ENCODE assay signal across 8 cellular contexts in the genomic region with DNA sequence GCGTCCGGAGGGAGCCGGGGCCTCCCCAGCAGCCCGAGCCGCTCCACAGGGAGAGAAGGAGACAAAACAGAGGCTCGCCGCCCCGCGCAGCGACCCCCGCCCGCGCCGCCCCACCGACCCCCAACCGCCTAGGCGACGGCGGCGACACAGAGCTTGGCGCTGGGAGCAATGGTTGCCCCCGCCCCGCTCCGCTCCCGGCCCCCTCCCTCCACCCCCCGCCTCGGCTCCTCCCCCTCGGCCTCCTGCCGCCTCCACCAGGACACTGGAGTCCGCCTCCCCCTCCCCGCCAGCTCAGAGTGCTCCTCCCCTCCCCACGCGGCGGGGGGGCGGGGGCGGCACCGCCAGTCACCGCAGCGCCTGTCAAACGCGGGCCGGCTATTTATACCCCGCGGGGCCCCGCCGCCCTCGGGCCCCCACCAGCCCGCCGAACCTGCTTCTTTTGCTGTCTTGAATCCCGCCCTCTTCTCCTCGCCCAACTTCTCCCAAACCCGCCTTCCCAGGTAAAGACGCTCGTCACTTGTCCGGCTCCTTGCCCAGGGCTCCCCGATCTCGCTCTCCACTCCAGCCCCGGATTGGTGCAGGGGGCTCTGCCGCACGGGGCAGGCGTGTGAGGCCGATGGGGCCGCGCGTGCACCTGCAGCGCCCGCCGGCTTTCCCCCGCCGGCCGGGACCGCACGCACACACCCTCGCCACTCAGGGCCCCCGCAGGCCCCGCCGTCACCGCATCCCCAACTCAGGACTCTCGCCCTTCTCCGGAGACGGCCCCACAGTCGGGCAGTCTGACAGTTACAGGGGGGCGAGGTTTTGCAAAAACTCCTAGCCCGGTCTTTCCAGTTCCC. TPM values are rescaled to one million over a fixed set of nuclear protein-coding genes. Genes with fewer than 3 reads are reported as not detected.
DNase-seq lines count a peak whose midpoint lies in the region; ATAC-seq and TF ChIP-seq lines count a peak whose summit lies in the region.

Gene ELF2, minus strand, starts transcription at position 170 of the 839 bp plus-strand sequence. CDS start 39,517 bp downstream, outside the sequence.

- no peaks in the 10 kb centered on the region for H4K20me1 ChIP-seq in PC-9 (ENCODE audit: insufficient read depth)

- DNase-seq in DMS114 treated with DMSO at 0.1 percent for 48 hours (lab: John Stamatoyannopoulos, UW; ENCODE audit: unreplicated experiment): peak; percentile 68
- DNase-seq in Jurkat, Clone E6-1 (ENCODE audit: low read depth, low spot score): peak; percentile 72
- DNase-seq in PC-9: peak; percentile 70 to 93
- peak; percentile 85 for DNase-seq in activated T-cell treated with anti-CD3 and anti-CD28 coated beads, Interleukin-2, amount 50 U/mL, for 4 hours
- DNase-seq in stimulated activated CD8-positive, alpha-beta memory T cell treated with anti-CD3 and anti-CD28 coated beads, Interleukin-7, amount 100 ng/mL, for 1 hour (ENCODE audit: low read depth in 2 of 2): peak; percentile 58

- peak within 1 kb of the TSS; percentile 73 for H3K4me3 ChIP-seq in Jurkat, Clone E6-1 (ENCODE audit: low read length)
- H3K4me3 ChIP-seq in PC-9: peak within 1 kb of the TSS; percentile 83
- H3K4me3 ChIP-seq in esophagus (ENCODE audit: low read depth in 1 of 2, low read length in 2 of 2): peak within 1 kb of the TSS; percentile 90 to 92
- peak within 1 kb of the TSS; percentile 88 to 98 for H3K4me3 ChIP-seq in muscle layer of colon (ENCODE audit: low read depth in 1 of 2, low read length in 2 of 2)

- peak within 1 kb of the TSS; percentile 98 for H3K9ac ChIP-seq in muscle layer of colon (ENCODE audit: low read length)

- H3K4me1 Mint-ChIP-seq in activated T-cell treated with anti-CD3 and anti-CD28 coated beads, Interleukin-2, amount 50 U/mL, for 4 hours (ENCODE audit: low read depth): peaks cover 24% of the 10 kb centered on the region

- ATAC-seq in GM21717 (IDR thresholded peaks at IDR 0.05; ENCODE audit: unreplicated experiment): peak; percentile 39
- peak; percentile 54 to 56 for ATAC-seq in activated T-cell treated with anti-CD3 and anti-CD28 coated beads, Interleukin-2, amount 50 U/mL, for 4 hours

- no TSS peak for BruUV-seq in PC-9 (replicated peaks; lab: Mats Ljungman, UMichigan)

- H3K79me2 ChIP-seq in PC-9 (ENCODE audit: low read depth): peaks cover 11% of the 10 kb centered on the region

- WGBS in esophagus, 2 donors: 1% methylated on average over 43 to 82 of the region's 84 CpGs

- H3K27me3 ChIP-seq in PC-9 (ENCODE audit: insufficient read depth, low read depth) (no peaks in the 10 kb centered on the region), esophagus (ENCODE audit: control insufficient read depth in 1 of 2, insufficient read depth in 2 of 2, low read length in 2 of 2) (no peaks in the 10 kb centered on the region), muscle layer of colon (ENCODE audit: control insufficient read depth in 1 of 2, insufficient read depth in 2 of 2, low read length in 2 of 2) (no peaks in the 10 kb centered on the region)

- H3K9me3 ChIP-seq in PC-9 (ENCODE audit: insufficient read depth, low read depth): no peaks in the 10 kb centered on the region
- no peaks in the 10 kb centered on the region for H3K9me3 ChIP-seq in esophagus (ENCODE audit: control insufficient read depth in 2 of 2, insufficient read depth in 1 of 2, low read depth in 1 of 2, low read length in 1 of 2)
- H3K9me3 ChIP-seq in muscle layer of colon (ENCODE audit: low read length): no peaks in the 10 kb centered on the region

- POLR2A ChIA-PET in PC-9 (lab: Charles Lee; ENCODE audit: unreplicated experiment): interaction anchor here (0.6 to 1.1 kb wide), 8 partner anchors 9 to 935 kb away, joined by 3 to 9 read pairs (median 4); partner anchors contain the start of genes NAA15 and SLC7A11

- no peaks in the 10 kb centered on the region for H3K36me3 Mint-ChIP-seq in activated T-cell treated with anti-CD3 and anti-CD28 coated beads, Interleukin-2, amount 50 U/mL, for 4 hours (ENCODE audit: insufficient read depth)

- peaks cover 14% of the 10 kb centered on the region; the same call in 1 of the 2 replicates for H3F3A ChIP-seq in PC-9 (ENCODE audit: insufficient read depth, low read depth)

- peak within 1 kb of the TSS; percentile 99 for H3K4me2 ChIP-seq in PC-9

- H2AFZ ChIP-seq in PC-9: peak within 1 kb of the TSS; percentile 94

- peak within 1 kb of the TSS; percentile 26 for H3K27ac ChIP-seq in PC-9
- H3K27ac ChIP-seq in esophagus (ENCODE audit: low read depth in 2 of 2, low read length in 1 of 2): peak within 1 kb of the TSS; percentile 99 to 100
- H3K27ac ChIP-seq in muscle layer of colon (ENCODE audit: low read depth, low read length): peak within 1 kb of the TSS; percentile 100

- CTCF ChIA-PET in PC-9 (lab: Charles Lee): interaction anchor here (0.9 to 1.5 kb wide), 2 partner anchors 118 to 147 kb away, joined by 6 to 7 read pairs; no protein-coding TSS in a partner anchor

- no peaks in the 10 kb centered on the region for H3K27me3 Mint-ChIP-seq in activated T-cell treated with anti-CD3 and anti-CD28 coated beads, Interleukin-2, amount 50 U/mL, for 4 hours (ENCODE audit: low read depth)

- intact Hi-C loops in PC-9 (cut with micrococcal nuclease; ENCODE audit: unreplicated experiment): loop anchor here (1.0 to 10.0 kb wide), 4 partner anchors 124 to 470 kb away; partner anchors contain the start of gene NAA15

- H3K36me3 ChIP-seq in PC-9 (ENCODE audit: low read depth) (no peaks in the 10 kb centered on the region), esophagus (ENCODE audit: control insufficient read depth in 2 of 2, insufficient read depth in 2 of 2, low read length in 1 of 2) (no peaks in the 10 kb centered on the region), muscle layer of colon (ENCODE audit: insufficient read depth, low read length) (no peaks in the 10 kb centered on the region)

- peak within 1 kb of the TSS; percentile 87 for H3K4me3 Mint-ChIP-seq in activated T-cell treated with anti-CD3 and anti-CD28 coated beads, Interleukin-2, amount 50 U/mL, for 4 hours

- H3K4me1 ChIP-seq in PC-9 (replicated peaks; ENCODE audit: insufficient read depth) (peaks cover 18% of the 10 kb centered on the region), esophagus (ENCODE audit: control insufficient read depth in 2 of 2, insufficient read depth in 2 of 2, low read length in 1 of 2) (no peaks in the 10 kb centered on the region), muscle layer of colon (ENCODE audit: insufficient read depth, low read length) (peaks cover 16% of the 10 kb centered on the region)

- H3K9me3 Mint-ChIP-seq in activated T-cell treated with anti-CD3 and anti-CD28 coated beads, Interleukin-2, amount 50 U/mL, for 4 hours: no peaks in the 10 kb centered on the region

- H3K9me2 ChIP-seq in PC-9 (ENCODE audit: insufficient read depth): no peaks in the 10 kb centered on the region

- no peak for TF ChIP-seq CTCF in PC-9 (conservative IDR thresholded peaks at IDR 0.05)

RNA-seq across cellular contexts. Expression of gene ELF2, which starts in this region (rescaled TPM):
- polyA plus RNA-seq in Jurkat, Clone E6-1 (2012; ENCODE audit: insufficient read depth, insufficient read length): 22.5 TPM
- 29.9 and 30.7 TPM in 2 replicates for total RNA-seq in PC-9 (2021)
- total RNA-seq in activated T-cell treated with anti-CD3 and anti-CD28 coated beads, Interleukin-2, amount 50 U/mL, for 4 hours: 10 to 100 TPM; 18.6 to 20.6 (median 18.6) TPM
- polyA plus RNA-seq in esophagus: 10 to 100 TPM; 12.4 to 13.6 TPM

Comparison
In these comparisons a context has a peak if more than half of its experiments do, and no peak if none do; other contexts are left out.
1. Peak in every context shown above with its lines: DNase-seq, ATAC-seq, H3K4me3 ChIP-seq and H3K27ac ChIP-seq.
2. H3K27ac ChIP-seq: peak in every context shown above with its lines; median percentile 100 in muscle layer of colon; 100 in esophagus; 26 in PC-9.